ENCODE assay signal across 18 cellular contexts in genomic region chr3:140954576-140954975, GRCh38.
"Had no signal": no experiment of that assay in that cellular context is flagged by ENCODE, and none has a peak within 500 bp of the region (broad histone marks: within the 10 kb centered on the region; RNA-seq: fewer than 3 reads in every experiment).

No MANE protein-coding gene starts in this region.

- H3K36me3 ChIP-seq: brain microvascular endothelial cell had no signal

- H3K4me3 Mint-ChIP-seq: activated B cell treated with CpG ODN at 0.5 μM for 24 hours; activated CD4-positive, alpha-beta T cell treated with anti-CD3 and anti-CD28 coated beads, Interleukin-2, amount 10 ng/mL, durations not matched to agents 24 days and 14 days; activated T-cell treated with anti-CD3 and anti-CD28 coated beads, Interleukin-2, amount 50 U/mL, for 72 hours; immature natural killer cell; natural killer cell treated with Interleukin-12 subunit alpha and Interleukin-12 subunit beta and Interleukin-15 and Interleukin-18, amount 100 ng/mL, for 72 hours had no signal

- DNase-seq: activated B cell treated with CpG ODN at 0.5 μM for 24 hours; activated CD4-positive, alpha-beta T cell treated with anti-CD3 and anti-CD28 coated beads, Interleukin-2, amount 10 ng/mL, durations not matched to agents 24 days and 14 days; activated CD8-positive, alpha-beta memory T cell treated with anti-CD3 and anti-CD28 coated beads, Interleukin-2, amount 50 U/mL, for 48 hours; activated gamma-delta T cell; activated T-cell treated with anti-CD3 and anti-CD28 coated beads, Interleukin-2, amount 50 U/mL, for 72 hours; anterior cingulate cortex; brain microvascular endothelial cell; cortex of kidney; effector CD4-positive, alpha-beta T cell; esophagus squamous epithelium; immature natural killer cell; left cardiac atrium; mesenchymal stem cell; occipital lobe; stimulated activated CD4-positive, alpha-beta T cell treated with anti-CD3 and anti-CD28 coated beads, Interleukin-1b, Interleukin-23, amount 100 ng/mL, for 48 hours; stomach; testis had no signal

- H3K9me3 Mint-ChIP-seq: activated B cell treated with CpG ODN at 0.5 μM for 24 hours; activated CD4-positive, alpha-beta T cell treated with anti-CD3 and anti-CD28 coated beads, Interleukin-2, amount 10 ng/mL, durations not matched to agents 24 days and 14 days; activated T-cell treated with anti-CD3 and anti-CD28 coated beads, Interleukin-2, amount 50 U/mL, for 72 hours; immature natural killer cell; natural killer cell treated with Interleukin-12 subunit alpha and Interleukin-12 subunit beta and Interleukin-15 and Interleukin-18, amount 100 ng/mL, for 72 hours had no signal

- H3K27me3 ChIP-seq: brain microvascular endothelial cell, esophagus squamous epithelium, stomach, testis had no signal

- H3K27ac Mint-ChIP-seq: activated B cell treated with CpG ODN at 0.5 μM for 24 hours; activated CD4-positive, alpha-beta T cell treated with anti-CD3 and anti-CD28 coated beads, Interleukin-2, amount 10 ng/mL, durations not matched to agents 24 days and 14 days; activated T-cell treated with anti-CD3 and anti-CD28 coated beads, Interleukin-2, amount 50 U/mL, for 72 hours; natural killer cell treated with Interleukin-12 subunit alpha and Interleukin-12 subunit beta and Interleukin-15 and Interleukin-18, amount 100 ng/mL, for 72 hours had no signal

- H3K27ac ChIP-seq: brain microvascular endothelial cell, esophagus squamous epithelium had no signal

- H3K36me3 Mint-ChIP-seq: natural killer cell treated with Interleukin-12 subunit alpha and Interleukin-12 subunit beta and Interleukin-15 and Interleukin-18, amount 100 ng/mL, for 72 hours had no signal

- ATAC-seq: activated T-cell treated with anti-CD3 and anti-CD28 coated beads, Interleukin-2, amount 50 U/mL, for 72 hours; left cardiac atrium; natural killer cell treated with Interleukin-12 subunit alpha and Interleukin-12 subunit beta and Interleukin-15 and Interleukin-18, amount 100 ng/mL, for 72 hours had no signal

- H3K9me3 ChIP-seq: esophagus squamous epithelium, stomach, testis had no signal

- H3K27me3 Mint-ChIP-seq: activated B cell treated with CpG ODN at 0.5 μM for 24 hours; activated CD4-positive, alpha-beta T cell treated with anti-CD3 and anti-CD28 coated beads, Interleukin-2, amount 10 ng/mL, durations not matched to agents 24 days and 14 days; natural killer cell treated with Interleukin-12 subunit alpha and Interleukin-12 subunit beta and Interleukin-15 and Interleukin-18, amount 100 ng/mL, for 72 hours had no signal

- H3K4me3 ChIP-seq: esophagus squamous epithelium, stomach, testis had no signal
